Comparison of ENCODE assay signal across 11 cellular contexts in genomic region chr9:77916410-77916819, GRCh38.
DNase-seq lines count a peak whose midpoint lies in the region; ATAC-seq and TF ChIP-seq lines count a peak whose summit lies in the region.
"Had no signal": no experiment of that assay in that cellular context is flagged by ENCODE, and none has a peak within 500 bp of the region (broad histone marks: within the 10 kb centered on the region; RNA-seq: fewer than 3 reads in every experiment).

No MANE protein-coding gene starts in this region.

- intact Hi-C loops in left ventricle myocardium inferior (cut with micrococcal nuclease) (no loop called here), right cardiac atrium (cut with DNase I) (no loop called here)
- intact Hi-C loops in activated T-helper 2 cell treated with anti-CD3 and anti-CD28 coated beads, Interferon-gamma antibody, Interleukin-2, Interleukin-4, amounts not matched to agents 10 μg/mL and 5 μg/mL and 100 μg/mL, durations not matched to agents 14 hours and 24 hours and 36 hours (cut with micrococcal nuclease) = no loop called here

- H3K9me3 ChIP-seq in left ventricle myocardium inferior (replicated peaks) = no peaks in the 10 kb centered on the region
- no peaks in the 10 kb centered on the region for H3K9me3 ChIP-seq in right cardiac atrium (ENCODE audit: control insufficient read depth, low read length)
- H3K9me3 ChIP-seq in thymus (ENCODE audit: control insufficient read depth) = no peaks in the 10 kb centered on the region

- peaks cover 51% of the 10 kb centered on the region for H3K4me1 Mint-ChIP-seq in activated T-helper 2 cell treated with anti-CD3 and anti-CD28 coated beads, Interferon-gamma antibody, Interleukin-2, Interleukin-4, amounts not matched to agents 10 μg/mL and 5 μg/mL and 100 μg/mL, durations not matched to agents 14 hours and 24 hours and 36 hours (ENCODE audit: low read depth)
- H3K4me1 Mint-ChIP-seq in osteocyte (ENCODE audit: unreplicated experiment) = peaks cover 29% of the 10 kb centered on the region

- WGBS in right cardiac atrium = 68% methylated on average over 4 of the region's 4 CpGs
- 22% methylated on average over 4 of the region's 4 CpGs for WGBS in thymus

- peaks cover 10% of the 10 kb centered on the region for H3K4me1 ChIP-seq in left ventricle myocardium inferior
- H3K4me1 ChIP-seq in right cardiac atrium (ENCODE audit: control insufficient read depth, insufficient read depth, low read length) = no peaks in the 10 kb centered on the region
- peaks cover 8% of the 10 kb centered on the region for H3K4me1 ChIP-seq in thymus (ENCODE audit: control insufficient read depth, insufficient read depth, low read length)

- H3K9me3 Mint-ChIP-seq in activated T-helper 2 cell treated with anti-CD3 and anti-CD28 coated beads, Interferon-gamma antibody, Interleukin-2, Interleukin-4, amounts not matched to agents 10 μg/mL and 5 μg/mL and 100 μg/mL, durations not matched to agents 14 hours and 24 hours and 36 hours = peaks cover 12% of the 10 kb centered on the region
- H3K9me3 Mint-ChIP-seq in osteocyte (ENCODE audit: unreplicated experiment) = peaks cover 4% of the 10 kb centered on the region
- H3K9me3 Mint-ChIP-seq: activated B cell treated with CpG ODN at 0.5 μM for 24 hours, nephron had no signal

- H3K4me3 ChIP-seq in left ventricle myocardium inferior = no peak overlapping the region
- no peak overlapping the region for H3K4me3 ChIP-seq in right cardiac atrium (ENCODE audit: low read length)
- H3K4me3 ChIP-seq in thymus (ENCODE audit: low read length) = no peak overlapping the region

- H3K4me3 Mint-ChIP-seq in activated T-helper 2 cell treated with anti-CD3 and anti-CD28 coated beads, Interferon-gamma antibody, Interleukin-2, Interleukin-4, amounts not matched to agents 10 μg/mL and 5 μg/mL and 100 μg/mL, durations not matched to agents 14 hours and 24 hours and 36 hours (ENCODE audit: low read depth) = no peak overlapping the region
- no peak overlapping the region for H3K4me3 Mint-ChIP-seq in osteocyte (ENCODE audit: unreplicated experiment)
- H3K4me3 Mint-ChIP-seq: activated B cell treated with CpG ODN at 0.5 μM for 24 hours, nephron had no signal

- peak overlapping the region; percentile 65 for H3K27ac Mint-ChIP-seq in activated T-helper 2 cell treated with anti-CD3 and anti-CD28 coated beads, Interferon-gamma antibody, Interleukin-2, Interleukin-4, amounts not matched to agents 10 μg/mL and 5 μg/mL and 100 μg/mL, durations not matched to agents 14 hours and 24 hours and 36 hours
- H3K27ac Mint-ChIP-seq in osteocyte (ENCODE audit: unreplicated experiment) = no peak overlapping the region
- H3K27ac Mint-ChIP-seq: activated B cell treated with CpG ODN at 0.5 μM for 24 hours had no signal

- H3K27me3 Mint-ChIP-seq in activated T-helper 2 cell treated with anti-CD3 and anti-CD28 coated beads, Interferon-gamma antibody, Interleukin-2, Interleukin-4, amounts not matched to agents 10 μg/mL and 5 μg/mL and 100 μg/mL, durations not matched to agents 14 hours and 24 hours and 36 hours (ENCODE audit: low read depth) = no peaks in the 10 kb centered on the region
- H3K27me3 Mint-ChIP-seq in osteocyte (ENCODE audit: unreplicated experiment) = no peaks in the 10 kb centered on the region
- H3K27me3 Mint-ChIP-seq: activated B cell treated with CpG ODN at 0.5 μM for 24 hours had no signal

- H3K27ac ChIP-seq in left ventricle myocardium inferior (replicated peaks) = peak overlapping the region; percentile 22
- no peak overlapping the region for H3K27ac ChIP-seq in right cardiac atrium (ENCODE audit: low read length)
- H3K27ac ChIP-seq in thymus (ENCODE audit: low read depth) = peak overlapping the region; percentile 47

- peaks cover 21% of the 10 kb centered on the region for H3K36me3 ChIP-seq in left ventricle myocardium inferior
- H3K36me3 ChIP-seq in thymus (ENCODE audit: control insufficient read depth, insufficient read depth) = peaks cover 3% of the 10 kb centered on the region

- ATAC-seq in right cardiac atrium = no peak
- ATAC-seq in HG02852 (IDR thresholded peaks at IDR 0.05; ENCODE audit: unreplicated experiment) = peak; percentile 93

- DNase-seq in left ventricle myocardium inferior (no peak), right cardiac atrium (no peak), osteocyte (ENCODE audit: extremely low spot score, unreplicated experiment) (no peak), anterior cingulate cortex (lab: John Stamatoyannopoulos, UW) (no peak), NCI-H2171 treated with DMSO at 0.1 percent for 48 hours (lab: John Stamatoyannopoulos, UW) (no peak)
- DNase-seq in activated T-helper 2 cell treated with anti-CD3 and anti-CD28 coated beads, Interferon-gamma antibody, Interleukin-2, Interleukin-4, amounts not matched to agents 10 μg/mL and 5 μg/mL and 100 μg/mL, durations not matched to agents 14 hours and 24 hours and 36 hours (ENCODE audit: low spot score) = no peak
- DNase-seq: activated B cell treated with CpG ODN at 0.5 μM for 24 hours, NCI-H2029 had no signal

- TF ChIP-seq CTCF in left ventricle myocardium inferior (IDR thresholded peaks at IDR 0.05; ENCODE audit: borderline replicate concordance) (no peak), osteocyte (IDR thresholded peaks at IDR 0.05) (no peak)

- peaks cover 70% of the 10 kb centered on the region for H3K36me3 Mint-ChIP-seq in activated T-helper 2 cell treated with anti-CD3 and anti-CD28 coated beads, Interferon-gamma antibody, Interleukin-2, Interleukin-4, amounts not matched to agents 10 μg/mL and 5 μg/mL and 100 μg/mL, durations not matched to agents 14 hours and 24 hours and 36 hours (ENCODE audit: low read depth)
- H3K36me3 Mint-ChIP-seq in osteocyte (ENCODE audit: unreplicated experiment) = peaks cover 32% of the 10 kb centered on the region

- no peaks in the 10 kb centered on the region for H3K27me3 ChIP-seq in left ventricle myocardium inferior (ENCODE audit: low read depth)
- H3K27me3 ChIP-seq in right cardiac atrium (ENCODE audit: control insufficient read depth, insufficient read depth) = no peaks in the 10 kb centered on the region
- no peaks in the 10 kb centered on the region for H3K27me3 ChIP-seq in thymus (ENCODE audit: control insufficient read depth, insufficient read depth)
